Comparison of ENCODE assay signal across 1 cellular context in genomic region chr19:45927565-45928261, GRCh38.
A peak's percentile ranks its signal among the peaks of the same experiment; 100 is the strongest.
TF ChIP-seq lines count a peak whose summit lies in the region.

No MANE protein-coding gene starts in this region.

TF ChIP-seq in HepG2, 621 proteins besides CTCF, POLR2A, EP300 and RAD21 (continued from another document and continues in another):
- no peak for TF ChIP-seq ZNF513 (CRISPR knock-in tag; conservative IDR thresholded peaks at IDR 0.05)
- no peak for TF ChIP-seq ZBTB39 (CRISPR knock-in tag; IDR thresholded peaks at IDR 0.05)
- TF ChIP-seq ZNF484 (CRISPR knock-in tag; IDR thresholded peaks at IDR 0.05; ENCODE audit: borderline replicate concordance, low read depth) = no peak
- TF ChIP-seq THYN1 (CRISPR knock-in tag; IDR thresholded peaks at IDR 0.05; ENCODE audit: borderline replicate concordance, low read depth) = no peak
- peak; percentile 75; the same call in 1 of the 2 replicates for TF ChIP-seq ZMYM2 (CRISPR knock-in tag; IDR thresholded peaks at IDR 0.05)
- TF ChIP-seq ZFP36L2 (CRISPR knock-in tag; IDR thresholded peaks at IDR 0.05) = no peak
- TF ChIP-seq ZNF569 (CRISPR knock-in tag; IDR thresholded peaks at IDR 0.05; ENCODE audit: borderline replicate concordance) = no peak
- peak; percentile 16; the same call in 1 of the 2 replicates for TF ChIP-seq ATF3 (CRISPR knock-in tag; IDR thresholded peaks at IDR 0.05)
- TF ChIP-seq ZNF329 (CRISPR knock-in tag; IDR thresholded peaks at IDR 0.05; ENCODE audit: low read depth) = no peak
- no peak for TF ChIP-seq CHD4 (IDR thresholded peaks at IDR 0.05; ENCODE audit: borderline replicate concordance, low read length)
- no peak for TF ChIP-seq ZNF230 (CRISPR knock-in tag; IDR thresholded peaks at IDR 0.05)
- no peak for TF ChIP-seq ISL2 (CRISPR knock-in tag; IDR thresholded peaks at IDR 0.05)
- no peak for TF ChIP-seq MAFG (CRISPR knock-in tag; IDR thresholded peaks at IDR 0.05)
- TF ChIP-seq ZNF274 (CRISPR knock-in tag; IDR thresholded peaks at IDR 0.05) = no peak
- peak; percentile 75 for TF ChIP-seq MLX (CRISPR knock-in tag; IDR thresholded peaks at IDR 0.05)
- no peak; the same call in 1 of the 2 replicates for TF ChIP-seq ZNF816 (CRISPR knock-in tag; IDR thresholded peaks at IDR 0.05; ENCODE audit: borderline replicate concordance)
- no peak for TF ChIP-seq ZNF713 (CRISPR knock-in tag; IDR thresholded peaks at IDR 0.05)
- TF ChIP-seq CREB3 (CRISPR knock-in tag; IDR thresholded peaks at IDR 0.05) = no peak
- TF ChIP-seq ZNF496 (CRISPR knock-in tag; IDR thresholded peaks at IDR 0.05; ENCODE audit: insufficient replicate concordance) = no peak
- TF ChIP-seq CSRNP1 (CRISPR knock-in tag; IDR thresholded peaks at IDR 0.05) = peak; percentile 85; the same call in 1 of the 2 replicates
- peak; percentile 61; the same call in 1 of the 2 replicates for TF ChIP-seq ZNF749 (CRISPR knock-in tag; IDR thresholded peaks at IDR 0.05; ENCODE audit: borderline replicate concordance)
- TF ChIP-seq ARNTL (CRISPR knock-in tag; IDR thresholded peaks at IDR 0.05) = 0 out of 2 replicates have a peak, but pooled peaks have one; percentile 20
- peak; percentile 67; the same call in 1 of the 2 replicates for TF ChIP-seq IKZF5 (CRISPR knock-in tag; IDR thresholded peaks at IDR 0.05)
- no peak for TF ChIP-seq IKZF4 (CRISPR knock-in tag; IDR thresholded peaks at IDR 0.05; ENCODE audit: borderline replicate concordance, low read depth, not compliant biosample characterization)
- TF ChIP-seq ZNF547 (CRISPR knock-in tag; IDR thresholded peaks at IDR 0.05) = no peak; the same call in 1 of the 2 replicates
- peak; percentile 98 for TF ChIP-seq E2F1 (CRISPR knock-in tag; IDR thresholded peaks at IDR 0.05)
- no peak for TF ChIP-seq MTF1 (CRISPR knock-in tag; IDR thresholded peaks at IDR 0.05)
- TF ChIP-seq ZNF383 (CRISPR knock-in tag; IDR thresholded peaks at IDR 0.05; ENCODE audit: borderline replicate concordance) = no peak
- no peak for TF ChIP-seq KDM6A (CRISPR knock-in tag; IDR thresholded peaks at IDR 0.05; ENCODE audit: low read depth)
- no peak for TF ChIP-seq FOXK2 (IDR thresholded peaks at IDR 0.05)
- TF ChIP-seq ZFP90 (CRISPR knock-in tag; IDR thresholded peaks at IDR 0.05; ENCODE audit: borderline replicate concordance) = no peak
- peak; percentile 47; the same call in 1 of the 2 replicates for TF ChIP-seq SP2 (CRISPR knock-in tag; IDR thresholded peaks at IDR 0.05)
- no peak; the same call in 1 of the 2 replicates for TF ChIP-seq ZNF362 (CRISPR knock-in tag; IDR thresholded peaks at IDR 0.05; ENCODE audit: borderline replicate concordance)
- no peak for TF ChIP-seq MLLT10 (CRISPR knock-in tag; IDR thresholded peaks at IDR 0.05)
- TF ChIP-seq HINFP (CRISPR knock-in tag; IDR thresholded peaks at IDR 0.05; ENCODE audit: low read depth) = no peak
- no peak for TF ChIP-seq CERS6 (CRISPR knock-in tag; IDR thresholded peaks at IDR 0.05)
- TF ChIP-seq ZNF512B (CRISPR knock-in tag; IDR thresholded peaks at IDR 0.05; ENCODE audit: borderline replicate concordance) = no peak
- no peak for TF ChIP-seq ZNF83 (CRISPR knock-in tag; IDR thresholded peaks at IDR 0.05; ENCODE audit: borderline replicate concordance)
- no peak for TF ChIP-seq NFIC (IDR thresholded peaks at IDR 0.05; ENCODE audit: low read length)
- no peak for TF ChIP-seq ZNF121 (CRISPR knock-in tag; IDR thresholded peaks at IDR 0.05)
- TF ChIP-seq ZNF710 (CRISPR knock-in tag; IDR thresholded peaks at IDR 0.05; ENCODE audit: borderline replicate concordance) = peak; percentile 21; the same call in 1 of the 2 replicates
- TF ChIP-seq JUN (CRISPR knock-in tag; IDR thresholded peaks at IDR 0.05) = no peak
- no peak for TF ChIP-seq TBX3 (IDR thresholded peaks at IDR 0.05; ENCODE audit: borderline replicate concordance)
- TF ChIP-seq KLF11 (CRISPR knock-in tag; IDR thresholded peaks at IDR 0.05) = no peak
